Comparison of ENCODE assay signal across 12 cellular contexts in genomic region chr6:137921823-137922222, GRCh38. TPM values are rescaled to one million over a fixed set of nuclear protein-coding genes. Genes with fewer than 3 reads are reported as not detected.
DNase-seq lines count a peak whose midpoint lies in the region; ATAC-seq, FAIRE-seq and TF ChIP-seq lines count a peak whose summit lies in the region.
"Had no signal": no experiment of that assay in that cellular context is flagged by ENCODE, and none has a peak within 500 bp of the region (broad histone marks: within the 10 kb centered on the region; RNA-seq: fewer than 3 reads in every experiment).

No MANE protein-coding gene starts in this region.

- H3K27ac ChIP-seq in WERI-Rb-1 = no peak overlapping the region
- H3K27ac ChIP-seq: lower lobe of right lung had no signal

- peak overlapping the region; percentile 16 for H3K27ac Mint-ChIP-seq in stimulated activated naive CD8-positive, alpha-beta T cell treated with anti-CD3 and anti-CD28 coated beads, Interleukin-15, Interleukin-2, amounts not matched to agents 100 ng/mL and 50 ng/mL, for 24 hours

- no peaks in the 10 kb centered on the region for H3K27me3 Mint-ChIP-seq in stimulated activated naive CD8-positive, alpha-beta T cell treated with anti-CD3 and anti-CD28 coated beads, Interleukin-15, Interleukin-2, amounts not matched to agents 100 ng/mL and 50 ng/mL, for 24 hours

- FAIRE-seq in frontal cortex (lab: Jason Lieb, UNC) = no peak

- no peaks in the 10 kb centered on the region for H3K36me3 Mint-ChIP-seq in stimulated activated naive CD8-positive, alpha-beta T cell treated with anti-CD3 and anti-CD28 coated beads, Interleukin-15, Interleukin-2, amounts not matched to agents 100 ng/mL and 50 ng/mL, for 24 hours (ENCODE audit: low read depth)

- no peak overlapping the region for H3K4me3 ChIP-seq in WERI-Rb-1 (ENCODE audit: low read depth, low read length)
- H3K4me3 ChIP-seq: lower lobe of right lung had no signal

- no peak for ATAC-seq in stimulated activated naive CD8-positive, alpha-beta T cell treated with anti-CD3 and anti-CD28 coated beads, Interleukin-15, Interleukin-2, amounts not matched to agents 100 U/mL and 50 U/mL, for 24 hours
- ATAC-seq in HG02885 (IDR thresholded peaks at IDR 0.05; ENCODE audit: poor library complexity, unreplicated experiment) (peak; percentile 44), HG03439 (IDR thresholded peaks at IDR 0.05; ENCODE audit: unreplicated experiment) (no peak)
- ATAC-seq: lower lobe of right lung had no signal

- DNase-seq in stimulated activated naive CD8-positive, alpha-beta T cell treated with anti-CD3 and anti-CD28 coated beads, Interleukin-15, Interleukin-2, amounts not matched to agents 100 U/mL and 50 U/mL, for 24 hours = no peak
- DNase-seq in WERI-Rb-1 = no peak
- no peak for DNase-seq in DMS79 treated with DMSO at 0.1 percent for 48 hours (lab: John Stamatoyannopoulos, UW)
- DNase-seq in frontal cortex (ENCODE audit: low spot score in 2 of 2) = no peak
- no peak for DNase-seq in NCI-H187 (lab: John Stamatoyannopoulos, UW)
- DNase-seq: activated CD4-positive, CD25-positive, alpha-beta regulatory T cell; KG1; lower lobe of right lung; NK-92 treated with Interleukin-12 subunit alpha and Interleukin-12 subunit beta, amount 100 ng/mL, for 24 hours had no signal

- no peaks in the 10 kb centered on the region for H3K36me3 ChIP-seq in WERI-Rb-1
- H3K36me3 ChIP-seq: lower lobe of right lung had no signal

- 0 out of 2 replicates have a peak, but pooled peaks have one; percentile 25 for TF ChIP-seq CTCF in WERI-Rb-1 (IDR thresholded peaks at IDR 0.05; ENCODE audit: low read depth, low read length)

- no peaks in the 10 kb centered on the region for H3K9me3 ChIP-seq in WERI-Rb-1 (ENCODE audit: severe bottlenecking)
- H3K9me3 ChIP-seq: lower lobe of right lung had no signal

- peaks cover 75% of the 10 kb centered on the region for H3K4me1 Mint-ChIP-seq in stimulated activated naive CD8-positive, alpha-beta T cell treated with anti-CD3 and anti-CD28 coated beads, Interleukin-15, Interleukin-2, amounts not matched to agents 100 ng/mL and 50 ng/mL, for 24 hours (ENCODE audit: low read depth)

- H3K9me3 Mint-ChIP-seq in stimulated activated naive CD8-positive, alpha-beta T cell treated with anti-CD3 and anti-CD28 coated beads, Interleukin-15, Interleukin-2, amounts not matched to agents 100 ng/mL and 50 ng/mL, for 24 hours = no peaks in the 10 kb centered on the region

- no peaks in the 10 kb centered on the region for H3K27me3 ChIP-seq in WERI-Rb-1 (ENCODE audit: insufficient read depth, low read depth, severe bottlenecking)

- no peak overlapping the region for H3K4me3 Mint-ChIP-seq in stimulated activated naive CD8-positive, alpha-beta T cell treated with anti-CD3 and anti-CD28 coated beads, Interleukin-15, Interleukin-2, amounts not matched to agents 100 ng/mL and 50 ng/mL, for 24 hours

RNA-seq across cellular contexts. Expression of gene TNFAIP3, which starts 54.8 kb away (rescaled TPM):
- total RNA-seq in frontal cortex = 1.6 TPM
